ENCODE assay signal across 26 cellular contexts in the genomic region with DNA sequence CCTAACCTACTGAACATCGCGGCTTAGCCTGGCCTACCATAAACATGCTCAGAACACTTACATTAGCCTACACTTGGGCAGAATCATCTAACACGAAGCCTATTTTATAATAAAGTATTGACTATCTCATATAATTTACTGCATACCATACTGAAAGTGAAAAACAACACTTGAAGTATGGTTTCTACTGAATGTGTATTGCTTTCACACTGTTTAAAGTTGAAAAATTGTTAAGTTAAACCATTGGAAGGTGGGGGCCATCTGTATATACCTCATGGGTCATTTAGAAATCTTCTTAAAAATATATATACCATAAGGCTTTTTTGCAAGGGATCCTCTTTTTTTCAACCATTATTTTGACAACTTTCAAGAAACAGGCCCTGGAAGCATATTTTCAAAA.
"Had no signal": no experiment of that assay in that cellular context is flagged by ENCODE, and none has a peak within 500 bp of the region (broad histone marks: within the 10 kb centered on the region; RNA-seq: fewer than 3 reads in every experiment).

No MANE protein-coding gene starts in this region.

- ATAC-seq: activated CD4-positive, CD25-positive, alpha-beta regulatory T cell treated with anti-CD3 and anti-CD28 coated beads, Interleukin-2, amount 50 U/mL, for 24 hours; activated CD8-positive, alpha-beta T cell treated with anti-CD3 and anti-CD28 coated beads for 36 hours; activated T-helper 17 cell treated with anti-CD3 and anti-CD28 coated beads, Interleukin-2, amount 50 U/mL, for 72 hours; Panc1; Right ventricle myocardium inferior; T-cell had no signal

- DNase-seq: activated CD4-positive, alpha-beta T cell treated with anti-CD3 and anti-CD28 coated beads for 4 hours; activated CD8-positive, alpha-beta memory T cell treated with anti-CD3 and anti-CD28 coated beads, Interleukin-2, amount 50 U/mL, for 48 hours; activated CD8-positive, alpha-beta T cell treated with anti-CD3 and anti-CD28 coated beads for 36 hours; activated gamma-delta T cell; activated naive CD4-positive, alpha-beta T cell treated with anti-CD3 and anti-CD28 coated beads for 36 hours; activated T-cell treated with anti-CD3 and anti-CD28 coated beads, Interleukin-2, amount 50 U/mL, for 24 hours; amygdala; cerebellar nuclear complex; MG63; NCI-H1092 treated with DMSO at 0.1 percent for 48 hours; NCI-H1417 treated with DMSO at 0.1 percent for 48 hours; NCI-H1694; NCI-H2029; NCI-H2107; NCI-H2171 treated with DMSO at 0.1 percent for 48 hours; NCI-H226; NCI-H526 treated with DMSO at 0.1 percent for 48 hours; RPMI8226; T-cell had no signal

- H3K9me3 Mint-ChIP-seq: activated CD8-positive, alpha-beta T cell treated with anti-CD3 and anti-CD28 coated beads for 36 hours; activated naive CD4-positive, alpha-beta T cell treated with anti-CD3 and anti-CD28 coated beads for 36 hours; activated T-cell treated with anti-CD3 and anti-CD28 coated beads, Interleukin-2, amount 50 U/mL, for 24 hours; activated T-helper 17 cell treated with anti-CD3 and anti-CD28 coated beads, Interleukin-2, amount 50 U/mL, for 72 hours; brain; T-cell had no signal

- H3K4me3 ChIP-seq: MG63, SK-N-MC had no signal

- H3K27me3 ChIP-seq: MG63 had no signal

- H3K27ac Mint-ChIP-seq: activated CD8-positive, alpha-beta T cell treated with anti-CD3 and anti-CD28 coated beads for 36 hours; activated naive CD4-positive, alpha-beta T cell treated with anti-CD3 and anti-CD28 coated beads for 36 hours; activated naive CD8-positive, alpha-beta T cell; activated T-cell treated with anti-CD3 and anti-CD28 coated beads, Interleukin-2, amount 50 U/mL, for 24 hours; activated T-helper 17 cell treated with anti-CD3 and anti-CD28 coated beads, Interleukin-2, amount 50 U/mL, for 72 hours; brain; T-cell had no signal

- H3K4me3 Mint-ChIP-seq: activated CD8-positive, alpha-beta T cell treated with anti-CD3 and anti-CD28 coated beads for 36 hours; activated naive CD4-positive, alpha-beta T cell treated with anti-CD3 and anti-CD28 coated beads for 36 hours; activated naive CD8-positive, alpha-beta T cell; activated T-cell treated with anti-CD3 and anti-CD28 coated beads, Interleukin-2, amount 50 U/mL, for 24 hours; activated T-helper 17 cell treated with anti-CD3 and anti-CD28 coated beads, Interleukin-2, amount 50 U/mL, for 72 hours; brain; T-cell had no signal

- H3K27ac ChIP-seq: SK-N-MC had no signal

- H3K9me3 ChIP-seq: MG63 had no signal

- H3K27me3 Mint-ChIP-seq: activated CD8-positive, alpha-beta T cell treated with anti-CD3 and anti-CD28 coated beads for 36 hours; activated naive CD8-positive, alpha-beta T cell; activated T-cell treated with anti-CD3 and anti-CD28 coated beads, Interleukin-2, amount 50 U/mL, for 24 hours; activated T-helper 17 cell treated with anti-CD3 and anti-CD28 coated beads, Interleukin-2, amount 50 U/mL, for 72 hours; brain; T-cell had no signal
